Comparison of ENCODE assay signal across 1 cellular context in the genomic region with DNA sequence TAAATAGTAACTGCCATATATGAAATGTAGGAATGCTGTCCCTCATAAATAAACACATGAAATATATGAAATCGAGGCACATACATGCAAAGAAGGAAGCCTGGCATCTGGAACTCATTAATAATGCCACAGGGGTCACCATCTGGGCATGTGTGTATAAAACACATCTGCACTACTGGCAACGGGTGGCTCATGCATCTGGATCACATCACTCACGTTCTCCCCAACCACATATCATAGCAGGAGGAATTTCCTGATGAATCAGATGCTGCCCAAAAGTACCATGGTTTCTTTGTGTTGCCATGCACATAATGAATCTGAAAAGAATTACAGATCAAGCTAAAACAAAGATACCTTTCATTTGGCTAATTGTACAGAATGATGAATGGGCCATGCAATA.
TF ChIP-seq lines count a peak whose summit lies in the region.

No MANE protein-coding gene starts in this region.

TF ChIP-seq in GM23338, 12 proteins besides CTCF, POLR2A, EP300 and RAD21 (continued from another document):
- TF ChIP-seq REST (IDR thresholded peaks at IDR 0.05; ENCODE audit: unreplicated experiment) (no peak), STAT1 (IDR thresholded peaks at IDR 0.05; ENCODE audit: unreplicated experiment) (no peak), POLR2AphosphoS5 (IDR thresholded peaks at IDR 0.05; ENCODE audit: low read depth) (no peak), EZH2phosphoT487 (IDR thresholded peaks at IDR 0.05; ENCODE audit: unreplicated experiment) (no peak), JUNB (IDR thresholded peaks at IDR 0.05; ENCODE audit: unreplicated experiment) (no peak), ZNF114 (CRISPR knock-in tag; IDR thresholded peaks at IDR 0.05) (no peak), ZNF331 (CRISPR knock-in tag; IDR thresholded peaks at IDR 0.05; ENCODE audit: low read depth) (no peak), EZH2 (IDR thresholded peaks at IDR 0.05; ENCODE audit: low read depth, unreplicated experiment) (no peak)
- TF ChIP-seq, protein P1, sequence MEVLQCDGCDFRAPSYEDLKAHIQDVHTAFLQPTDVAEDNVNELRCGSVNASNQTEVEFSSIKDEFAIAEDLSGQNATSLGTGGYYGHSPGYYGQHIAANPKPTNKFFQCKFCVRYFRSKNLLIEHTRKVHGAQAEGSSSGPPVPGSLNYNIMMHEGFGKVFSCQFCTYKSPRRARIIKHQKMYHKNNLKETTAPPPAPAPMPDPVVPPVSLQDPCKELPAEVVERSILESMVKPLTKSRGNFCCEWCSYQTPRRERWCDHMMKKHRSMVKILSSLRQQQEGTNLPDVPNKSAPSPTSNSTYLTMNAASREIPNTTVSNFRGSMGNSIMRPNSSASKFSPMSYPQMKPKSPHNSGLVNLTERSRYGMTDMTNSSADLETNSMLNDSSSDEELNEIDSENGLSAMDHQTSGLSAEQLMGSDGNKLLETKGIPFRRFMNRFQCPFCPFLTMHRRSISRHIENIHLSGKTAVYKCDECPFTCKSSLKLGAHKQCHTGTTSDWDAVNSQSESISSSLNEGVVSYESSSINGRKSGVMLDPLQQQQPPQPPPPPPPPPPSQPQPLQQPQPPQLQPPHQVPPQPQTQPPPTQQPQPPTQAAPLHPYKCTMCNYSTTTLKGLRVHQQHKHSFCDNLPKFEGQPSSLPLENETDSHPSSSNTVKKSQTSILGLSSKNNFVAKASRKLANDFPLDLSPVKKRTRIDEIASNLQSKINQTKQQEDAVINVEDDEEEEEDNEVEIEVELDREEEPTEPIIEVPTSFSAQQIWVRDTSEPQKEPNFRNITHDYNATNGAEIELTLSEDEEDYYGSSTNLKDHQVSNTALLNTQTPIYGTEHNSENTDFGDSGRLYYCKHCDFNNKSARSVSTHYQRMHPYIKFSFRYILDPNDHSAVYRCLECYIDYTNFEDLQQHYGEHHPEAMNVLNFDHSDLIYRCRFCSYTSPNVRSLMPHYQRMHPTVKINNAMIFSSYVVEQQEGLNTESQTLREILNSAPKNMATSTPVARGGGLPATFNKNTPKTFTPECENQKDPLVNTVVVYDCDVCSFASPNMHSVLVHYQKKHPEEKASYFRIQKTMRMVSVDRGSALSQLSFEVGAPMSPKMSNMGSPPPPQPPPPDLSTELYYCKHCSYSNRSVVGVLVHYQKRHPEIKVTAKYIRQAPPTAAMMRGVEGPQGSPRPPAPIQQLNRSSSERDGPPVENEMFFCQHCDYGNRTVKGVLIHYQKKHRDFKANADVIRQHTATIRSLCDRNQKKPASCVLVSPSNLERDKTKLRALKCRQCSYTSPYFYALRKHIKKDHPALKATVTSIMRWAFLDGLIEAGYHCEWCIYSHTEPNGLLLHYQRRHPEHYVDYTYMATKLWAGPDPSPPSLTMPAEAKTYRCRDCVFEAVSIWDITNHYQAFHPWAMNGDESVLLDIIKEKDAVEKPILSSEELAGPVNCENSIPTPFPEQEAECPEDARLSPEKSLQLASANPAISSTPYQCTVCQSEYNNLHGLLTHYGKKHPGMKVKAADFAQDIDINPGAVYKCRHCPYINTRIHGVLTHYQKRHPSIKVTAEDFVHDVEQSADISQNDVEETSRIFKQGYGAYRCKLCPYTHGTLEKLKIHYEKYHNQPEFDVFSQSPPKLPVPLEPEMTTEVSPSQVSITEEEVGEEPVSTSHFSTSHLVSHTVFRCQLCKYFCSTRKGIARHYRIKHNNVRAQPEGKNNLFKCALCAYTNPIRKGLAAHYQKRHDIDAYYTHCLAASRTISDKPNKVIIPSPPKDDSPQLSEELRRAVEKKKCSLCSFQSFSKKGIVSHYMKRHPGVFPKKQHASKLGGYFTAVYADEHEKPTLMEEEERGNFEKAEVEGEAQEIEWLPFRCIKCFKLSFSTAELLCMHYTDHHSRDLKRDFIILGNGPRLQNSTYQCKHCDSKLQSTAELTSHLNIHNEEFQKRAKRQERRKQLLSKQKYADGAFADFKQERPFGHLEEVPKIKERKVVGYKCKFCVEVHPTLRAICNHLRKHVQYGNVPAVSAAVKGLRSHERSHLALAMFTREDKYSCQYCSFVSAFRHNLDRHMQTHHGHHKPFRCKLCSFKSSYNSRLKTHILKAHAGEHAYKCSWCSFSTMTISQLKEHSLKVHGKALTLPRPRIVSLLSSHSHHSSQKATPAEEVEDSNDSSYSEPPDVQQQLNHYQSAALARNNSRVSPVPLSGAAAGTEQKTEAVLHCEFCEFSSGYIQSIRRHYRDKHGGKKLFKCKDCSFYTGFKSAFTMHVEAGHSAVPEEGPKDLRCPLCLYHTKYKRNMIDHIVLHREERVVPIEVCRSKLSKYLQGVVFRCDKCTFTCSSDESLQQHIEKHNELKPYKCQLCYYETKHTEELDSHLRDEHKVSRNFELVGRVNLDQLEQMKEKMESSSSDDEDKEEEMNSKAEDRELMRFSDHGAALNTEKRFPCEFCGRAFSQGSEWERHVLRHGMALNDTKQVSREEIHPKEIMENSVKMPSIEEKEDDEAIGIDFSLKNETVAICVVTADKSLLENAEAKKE (CRISPR knock-in tag; IDR thresholded peaks at IDR 0.05): no peak
